In the genomic region with DNA sequence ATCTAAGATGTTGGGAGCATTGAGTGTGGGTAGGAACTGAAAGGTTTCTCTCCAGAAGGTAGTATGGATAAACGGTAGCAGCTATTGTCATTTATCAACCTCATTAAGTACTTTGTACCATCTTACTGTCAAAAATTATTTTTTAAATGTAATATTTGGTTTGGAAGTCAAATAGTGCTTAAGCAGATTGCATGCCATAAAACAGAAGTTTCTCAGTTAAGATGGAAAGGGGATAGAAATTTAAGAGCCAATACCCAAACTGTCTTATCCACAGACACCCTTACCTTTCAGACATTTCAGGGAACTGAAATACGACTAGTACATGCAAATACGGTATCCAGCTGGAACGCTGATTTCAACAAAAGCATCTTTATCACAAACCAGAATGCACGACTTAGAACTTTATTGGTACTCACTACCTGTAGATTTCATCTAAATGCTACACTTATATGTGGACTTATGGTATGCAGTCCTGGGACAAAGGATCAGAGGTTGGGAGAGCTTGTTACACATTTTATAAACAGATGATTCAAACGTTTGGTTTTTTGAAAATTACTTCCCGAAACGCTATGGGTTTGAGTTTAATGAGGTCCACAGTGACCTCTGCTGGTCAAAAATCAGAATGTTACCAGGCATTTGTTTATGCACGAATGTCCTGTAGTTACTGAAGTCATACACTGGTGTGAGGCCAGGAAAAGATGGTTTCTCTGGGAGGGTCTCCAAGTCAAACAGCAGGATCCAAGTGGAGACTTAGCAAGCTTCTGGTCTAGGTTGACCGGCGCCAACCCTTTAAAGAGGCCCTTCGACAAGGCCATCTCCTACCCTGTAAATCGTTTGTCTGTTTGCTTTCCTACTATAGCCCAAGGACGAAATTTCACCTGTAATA, we compare ENCODE assay signal across 8 cellular contexts. TPM values are rescaled to one million over a fixed set of nuclear protein-coding genes. Genes with fewer than 3 reads are reported as not detected.
A peak's percentile ranks its signal among the peaks of the same experiment; 100 is the strongest.
DNase-seq lines count a peak whose midpoint lies in the region; ATAC-seq and TF ChIP-seq lines count a peak whose summit lies in the region.

No MANE protein-coding gene starts in this region.

- DNase-seq in Calu3 (peak; percentile 57), IMR-90 (peak; percentile 92), glutamatergic neuron (peak; percentile 22)
- peak in 1 of 2 donors; percentile 58 for DNase-seq in activated naive CD4-positive, alpha-beta T cell treated with anti-CD3 and anti-CD28 coated beads, Interleukin-2, amount 50 U/mL, for 72 hours (ENCODE audit: low spot score in 2 of 2)
- no peak for DNase-seq in effector memory CD4-positive, alpha-beta T cell

- H3K4me1 Mint-ChIP-seq in Calu3 (ENCODE audit: low read depth, unreplicated experiment) = no peaks in the 10 kb centered on the region
- peaks cover 1% of the 10 kb centered on the region for H3K4me1 Mint-ChIP-seq in glutamatergic neuron (ENCODE audit: low read depth, unreplicated experiment)

- H3K27ac Mint-ChIP-seq in Calu3 (ENCODE audit: unreplicated experiment) = no peak overlapping the region
- H3K27ac Mint-ChIP-seq in activated naive CD4-positive, alpha-beta T cell treated with anti-CD3 and anti-CD28 coated beads, Interleukin-2, amount 50 U/mL, for 72 hours = no peak overlapping the region
- H3K27ac Mint-ChIP-seq in glutamatergic neuron (ENCODE audit: unreplicated experiment) = no peak overlapping the region

- no peak overlapping the region for H3K27ac ChIP-seq in IMR-90 (ENCODE audit: insufficient read depth, low read length)
- H3K27ac ChIP-seq in OCI-LY1 (ENCODE audit: low read depth, low read length, poor library complexity, severe bottlenecking) = no peak overlapping the region
- no peak overlapping the region for H3K27ac ChIP-seq in parathyroid adenoma
- no peak overlapping the region for H3K27ac ChIP-seq in effector memory CD4-positive, alpha-beta T cell (ENCODE audit: insufficient read depth, low read length, poor library complexity, severe bottlenecking)

- H4K20me1 ChIP-seq in IMR-90 (ENCODE audit: insufficient read depth, low read length) (no peaks in the 10 kb centered on the region), OCI-LY1 (ENCODE audit: insufficient read depth, low read length) (no peaks in the 10 kb centered on the region)

- no peaks in the 10 kb centered on the region for H3K9me2 ChIP-seq in OCI-LY1 (ENCODE audit: low read depth, low read length)

- 10% methylated on average over 2 of the region's 14 CpGs; no CpG with 5 or more reads in 1 of the 2 experiments for WGBS in IMR-90 (ENCODE audit: extremely low coverage in 2 of 2, insufficient read length in 1 of 2), 2 experiments

- peak; percentile 34 for TF ChIP-seq CTCF in Calu3 (IDR thresholded peaks at IDR 0.05; ENCODE audit: unreplicated experiment)
- peak; percentile 78 for TF ChIP-seq CTCF in IMR-90 (conservative IDR thresholded peaks at IDR 0.05; ENCODE audit: low read depth, low read length)
- peak; percentile 80 for TF ChIP-seq CTCF in OCI-LY1 (IDR thresholded peaks at IDR 0.05; ENCODE audit: low read length)
- peak; percentile 81 for TF ChIP-seq CTCF in glutamatergic neuron (IDR thresholded peaks at IDR 0.05; ENCODE audit: partially characterized antibody, unreplicated experiment)
- TF ChIP-seq CTCF in parathyroid adenoma (IDR thresholded peaks at IDR 0.05) = peak; percentile 49

- H3K9me1 ChIP-seq in IMR-90 (ENCODE audit: insufficient read depth, low read length) = no peaks in the 10 kb centered on the region

- TF ChIP-seq RAD21 in IMR-90 (IDR thresholded peaks at IDR 0.05; ENCODE audit: low read length) = peak; percentile 72

- 0 out of 2 replicates have a peak overlapping the region, but pooled peaks have one; percentile 12 for H2BK20ac ChIP-seq in IMR-90 (ENCODE audit: low read depth, low read length)

- no peaks in the 10 kb centered on the region for H3K9me3 ChIP-seq in IMR-90 (ENCODE audit: control insufficient read depth, insufficient read depth, low read length)
- no peaks in the 10 kb centered on the region for H3K9me3 ChIP-seq in OCI-LY1 (ENCODE audit: low read length)
- no peaks in the 10 kb centered on the region for H3K9me3 ChIP-seq in parathyroid adenoma (ENCODE audit: control insufficient read depth, low read length)
- no peaks in the 10 kb centered on the region for H3K9me3 ChIP-seq in effector memory CD4-positive, alpha-beta T cell (ENCODE audit: control insufficient read depth, low read length)

- peak overlapping the region; percentile 31; the same call in 1 of the 2 replicates for H2BK120ac ChIP-seq in IMR-90 (ENCODE audit: low read depth, low read length)

- H3K4me3 ChIP-seq in IMR-90 (ENCODE audit: insufficient read depth, low read depth, low read length) (no peak overlapping the region), OCI-LY1 (ENCODE audit: low read depth, low read length, poor library complexity, severe bottlenecking) (no peak overlapping the region), parathyroid adenoma (ENCODE audit: low read depth, low read length) (no peak overlapping the region)
- H3K4me3 ChIP-seq in effector memory CD4-positive, alpha-beta T cell (ENCODE audit: insufficient read depth, low read depth, low read length, poor library complexity, severe bottlenecking) = no peak overlapping the region

- H3K36me3 Mint-ChIP-seq in Calu3 (ENCODE audit: insufficient read depth, unreplicated experiment) (no peaks in the 10 kb centered on the region), glutamatergic neuron (ENCODE audit: unreplicated experiment) (no peaks in the 10 kb centered on the region)
- H3K36me3 Mint-ChIP-seq in activated naive CD4-positive, alpha-beta T cell treated with anti-CD3 and anti-CD28 coated beads, Interleukin-2, amount 50 U/mL, for 72 hours = no peaks in the 10 kb centered on the region

- TF ChIP-seq POLR2A in IMR-90 (IDR thresholded peaks at IDR 0.05; ENCODE audit: low read depth, low read length) = no peak

- H4K8ac ChIP-seq in IMR-90 (ENCODE audit: low read depth in 2 of 2, low read length in 2 of 2) = no peak overlapping the region

- H3K56ac ChIP-seq in IMR-90 (ENCODE audit: extremely low read depth, insufficient read depth, low read length) = no peak overlapping the region

- no peaks in the 10 kb centered on the region for H3K79me1 ChIP-seq in IMR-90 (ENCODE audit: low read depth in 1 of 2, low read length in 2 of 2)

- no peak overlapping the region for H3K23ac ChIP-seq in IMR-90 (ENCODE audit: low read depth, low read length)

- H3F3A ChIP-seq in OCI-LY1 (ENCODE audit: insufficient read depth, low read length) = no peaks in the 10 kb centered on the region

- in situ Hi-C loops in IMR-90 (cut with MboI; ENCODE audit: low sequenced_read_pairs) = loop anchor here (10.0 kb wide), 1 partner anchor 1091 kb away; no protein-coding TSS in a partner anchor

- H3K14ac ChIP-seq in IMR-90 (replicated peaks; ENCODE audit: low read depth, low read length) = no peak overlapping the region

- no peaks in the 10 kb centered on the region; the same call in none of the 2 replicates for H3K4me1 ChIP-seq in IMR-90 (ENCODE audit: control insufficient read depth, insufficient read depth, low read length)
- H3K4me1 ChIP-seq in OCI-LY1 (ENCODE audit: insufficient read depth, low read length, severe bottlenecking) = no peaks in the 10 kb centered on the region
- no peaks in the 10 kb centered on the region for H3K4me1 ChIP-seq in parathyroid adenoma
- H3K4me1 ChIP-seq in effector memory CD4-positive, alpha-beta T cell (ENCODE audit: control insufficient read depth, insufficient read depth, low read length, poor library complexity, severe bottlenecking) = no peaks in the 10 kb centered on the region

- CTCF ChIA-PET in Calu3 (lab: Charles Lee) = interaction anchor here (0.8 to 1.6 kb wide), 2 partner anchors 173 to 1089 kb away, joined by 3 to 15 read pairs; no protein-coding TSS in a partner anchor
- CTCF ChIA-PET in IMR-90 (lab: Yijun Ruan, JAX) = interaction anchor here (0.6 to 2.2 kb wide), 7 partner anchors 16 to 1089 kb away, joined by 3 to 9 read pairs (median 3); no protein-coding TSS in a partner anchor

- H2AK9ac ChIP-seq in IMR-90 (replicated peaks; ENCODE audit: low read depth, low read length, poor library complexity) = no peak overlapping the region

- no peaks in the 10 kb centered on the region for H3K9me3 Mint-ChIP-seq in Calu3 (ENCODE audit: low read depth, unreplicated experiment)
- H3K9me3 Mint-ChIP-seq in activated naive CD4-positive, alpha-beta T cell treated with anti-CD3 and anti-CD28 coated beads, Interleukin-2, amount 50 U/mL, for 72 hours = no peaks in the 10 kb centered on the region
- no peaks in the 10 kb centered on the region for H3K9me3 Mint-ChIP-seq in glutamatergic neuron (ENCODE audit: unreplicated experiment)

- H4K5ac ChIP-seq in IMR-90 (ENCODE audit: low read depth, low read length) = peak overlapping the region; percentile 52; the same call in 1 of the 2 replicates

- H3K4ac ChIP-seq in IMR-90 (ENCODE audit: low read depth, low read length) = peak overlapping the region; percentile 48; the same call in 1 of the 2 replicates

- H2AK5ac ChIP-seq in IMR-90 (ENCODE audit: low read depth, low read length) = no peak overlapping the region

- H3K36me3 ChIP-seq in IMR-90 (ENCODE audit: control insufficient read depth, insufficient read depth, low read length) (no peaks in the 10 kb centered on the region), OCI-LY1 (ENCODE audit: insufficient read depth, low read length) (no peaks in the 10 kb centered on the region), parathyroid adenoma (ENCODE audit: control insufficient read depth, insufficient read depth, low read length) (no peaks in the 10 kb centered on the region)
- H3K36me3 ChIP-seq in effector memory CD4-positive, alpha-beta T cell (ENCODE audit: control insufficient read depth, insufficient read depth, low read length) = no peaks in the 10 kb centered on the region

- H4K91ac ChIP-seq in IMR-90 (ENCODE audit: insufficient read depth, low read depth, low read length) = no peak overlapping the region

- no peaks in the 10 kb centered on the region; the same call in 1 of the 2 replicates for H3K27me3 ChIP-seq in IMR-90 (ENCODE audit: control insufficient read depth, insufficient read depth, low read length)
- no peaks in the 10 kb centered on the region for H3K27me3 ChIP-seq in OCI-LY1 (ENCODE audit: insufficient read depth, low read length)
- H3K27me3 ChIP-seq in parathyroid adenoma (ENCODE audit: control insufficient read depth, insufficient read depth, low read length) = no peaks in the 10 kb centered on the region
- no peaks in the 10 kb centered on the region for H3K27me3 ChIP-seq in effector memory CD4-positive, alpha-beta T cell (replicated peaks; ENCODE audit: control insufficient read depth, insufficient read depth, low read length, poor library complexity, severe bottlenecking)

- no TSS peak for BruUV-seq in Calu3 (replicated peaks; lab: Mats Ljungman, UMichigan)
- BruUV-seq in IMR-90 (replicated peaks; lab: Mats Ljungman, UMichigan) = no TSS peak

- ATAC-seq in GM19328 (IDR thresholded peaks at IDR 0.05; ENCODE audit: unreplicated experiment) = peak; percentile 65
- ATAC-seq in IMR-90 (ENCODE audit: low read depth) = peak; percentile 91
- ATAC-seq in activated naive CD4-positive, alpha-beta T cell treated with anti-CD3 and anti-CD28 coated beads, Interleukin-2, amount 50 U/mL, for 72 hours = peak; percentile 36 to 50

- H3K18ac ChIP-seq in IMR-90 (ENCODE audit: low read depth, low read length) = no peak overlapping the region

- intact Hi-C loops in Calu3 (cut with micrococcal nuclease; ENCODE audit: unreplicated experiment) (loop anchor here (1.0 kb wide), 2 partner anchors 173 to 1089 kb away; no protein-coding TSS in a partner anchor), IMR-90 (cut with micrococcal nuclease) (loop anchor here (1.0 to 5.0 kb wide), 2 partner anchors 298 to 1089 kb away; no protein-coding TSS in a partner anchor)

- H3K9ac ChIP-seq in IMR-90 (ENCODE audit: low read depth, low read length) (no peak overlapping the region), OCI-LY1 (ENCODE audit: low read length) (no peak overlapping the region), parathyroid adenoma (no peak overlapping the region)

- H2BK15ac ChIP-seq in IMR-90 (ENCODE audit: low read depth, low read length) = no peak overlapping the region

- H3K79me2 ChIP-seq in OCI-LY1 (ENCODE audit: insufficient read depth, low read length) (no peaks in the 10 kb centered on the region), parathyroid adenoma (no peaks in the 10 kb centered on the region)

- peak overlapping the region; percentile 59 for H3K4me2 ChIP-seq in IMR-90 (ENCODE audit: low read depth, low read length)
- H3K4me2 ChIP-seq in OCI-LY1 (ENCODE audit: low read length) = peak overlapping the region; percentile 37; the same call in 1 of the 2 replicates
- peak overlapping the region; percentile 60 for H3K4me2 ChIP-seq in parathyroid adenoma (ENCODE audit: low read length)

- H3K4me3 Mint-ChIP-seq in Calu3 (ENCODE audit: low read depth, unreplicated experiment) (no peak overlapping the region), glutamatergic neuron (ENCODE audit: unreplicated experiment) (no peak overlapping the region)

- POLR2A ChIA-PET in IMR-90 (lab: Charles Lee; ENCODE audit: unreplicated experiment) = no interaction called here

- H2BK5ac ChIP-seq in IMR-90 (ENCODE audit: low read depth, low read length, poor library complexity, severe bottlenecking) = no peak overlapping the region

- H3K27me3 Mint-ChIP-seq in Calu3 (ENCODE audit: unreplicated experiment) = peaks cover 34% of the 10 kb centered on the region
- H3K27me3 Mint-ChIP-seq in glutamatergic neuron (ENCODE audit: unreplicated experiment) = no peaks in the 10 kb centered on the region

- dilution Hi-C loops in IMR-90 (cut with HindIII; ENCODE audit: low sequenced_read_pairs, unreplicated experiment) = no loop called here

- H2AFZ ChIP-seq in IMR-90 (replicated peaks; ENCODE audit: low read length, poor library complexity) (peak overlapping the region; percentile 64), OCI-LY1 (ENCODE audit: low read length) (no peak overlapping the region), parathyroid adenoma (peak overlapping the region; percentile 30)

RNA-seq across cellular contexts. Expression of gene DUT, which starts 45.7 kb away (rescaled TPM):
- total RNA-seq in Calu3 (2022) (94.6 and 116 TPM in 2 replicates), IMR-90 (2012; rRNA removed) (18.8 and 30.3 TPM in 2 replicates), glutamatergic neuron (ENCODE audit: unreplicated experiment) (34.3 TPM)
- polyA plus RNA-seq in IMR-90 (2012; rRNA removed) = 36.4 and 39.9 TPM in 2 replicates
- 39.8 and 45.8 TPM in 2 replicates for polyA plus RNA-seq in IMR-90 (2012; cell fraction: cytosol; rRNA removed)
- 38.6 and 56.4 TPM in 2 replicates for polyA plus RNA-seq in IMR-90 (2012; cell fraction: nucleus; rRNA removed; ENCODE audit: low replicate concordance)
- 100 to 1,000 TPM; 314 to 423 TPM for total RNA-seq in activated naive CD4-positive, alpha-beta T cell treated with anti-CD3 and anti-CD28 coated beads, Interleukin-2, amount 50 U/mL, for 72 hours

Comparison
In these comparisons a context has a peak if more than half of its experiments do, and no peak if none do; other contexts are left out.
1. DNase-seq: peak in Calu3 (single experiment), IMR-90 (single experiment) and glutamatergic neuron (single experiment); none in effector memory CD4-positive, alpha-beta T cell (0 of 3).
2. Peak in every context shown above with its lines, with median percentiles within 50 percentile points of each other: CTCF ChIP-seq, ATAC-seq and H3K4me2 ChIP-seq.